1 cellular context compared by ENCODE assay signal in the genomic region with DNA sequence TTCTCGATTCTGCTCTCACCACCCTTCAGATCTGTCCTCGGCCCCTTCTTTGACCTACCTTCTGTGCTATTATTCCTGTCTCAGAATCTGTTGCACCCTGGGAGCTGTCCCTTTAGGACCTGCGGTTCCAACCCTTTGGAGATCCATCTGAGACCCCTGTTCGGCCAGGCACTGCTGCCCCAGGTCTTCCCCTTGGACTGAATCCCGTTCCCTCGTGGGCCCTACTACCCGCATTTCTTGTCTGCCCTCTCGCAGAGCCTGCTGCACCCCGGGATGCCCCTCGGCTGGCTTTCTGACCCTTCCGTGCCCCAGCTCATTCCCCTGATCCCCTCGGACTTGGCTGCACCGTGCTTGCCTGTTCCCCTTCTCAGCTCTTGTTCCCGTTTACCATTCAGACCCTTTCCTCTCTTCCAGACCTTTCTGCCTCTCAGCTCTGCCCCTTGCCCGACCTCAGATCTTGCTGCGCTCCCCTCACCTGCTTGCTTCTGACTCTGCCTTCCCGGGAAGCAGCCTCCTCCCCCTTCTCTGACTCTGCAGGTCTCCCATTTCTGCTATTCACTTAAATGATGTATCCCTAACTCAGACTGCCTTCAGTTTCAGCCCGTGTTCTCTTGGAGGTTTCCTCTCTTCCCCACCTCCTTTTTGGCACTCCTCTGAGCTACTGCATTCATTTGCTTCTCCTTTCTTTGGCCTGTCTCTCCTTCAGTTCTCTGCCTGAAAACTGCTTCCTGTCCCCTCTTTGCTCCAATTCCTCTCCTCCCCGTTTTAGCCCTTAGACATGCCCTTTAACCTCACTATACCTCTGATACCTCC.
TF ChIP-seq lines count a peak whose summit lies in the region.

No MANE protein-coding gene starts in this region.

TF ChIP-seq in SK-N-SH treated with all-trans-retinoic acid at 6 μM for 48 hours, 23 proteins besides CTCF, POLR2A, EP300 and RAD21 (continued from another document):
- TF ChIP-seq BACH2 (CRISPR knock-in tag; IDR thresholded peaks at IDR 0.05; ENCODE audit: borderline replicate concordance) = no peak
- no peak for TF ChIP-seq ZFP3 (CRISPR knock-in tag; IDR thresholded peaks at IDR 0.05)
- no peak for TF ChIP-seq ZFP30 (CRISPR knock-in tag; IDR thresholded peaks at IDR 0.05)
- TF ChIP-seq TOX (CRISPR knock-in tag; IDR thresholded peaks at IDR 0.05; ENCODE audit: borderline replicate concordance) = no peak
- TF ChIP-seq, protein P1, sequence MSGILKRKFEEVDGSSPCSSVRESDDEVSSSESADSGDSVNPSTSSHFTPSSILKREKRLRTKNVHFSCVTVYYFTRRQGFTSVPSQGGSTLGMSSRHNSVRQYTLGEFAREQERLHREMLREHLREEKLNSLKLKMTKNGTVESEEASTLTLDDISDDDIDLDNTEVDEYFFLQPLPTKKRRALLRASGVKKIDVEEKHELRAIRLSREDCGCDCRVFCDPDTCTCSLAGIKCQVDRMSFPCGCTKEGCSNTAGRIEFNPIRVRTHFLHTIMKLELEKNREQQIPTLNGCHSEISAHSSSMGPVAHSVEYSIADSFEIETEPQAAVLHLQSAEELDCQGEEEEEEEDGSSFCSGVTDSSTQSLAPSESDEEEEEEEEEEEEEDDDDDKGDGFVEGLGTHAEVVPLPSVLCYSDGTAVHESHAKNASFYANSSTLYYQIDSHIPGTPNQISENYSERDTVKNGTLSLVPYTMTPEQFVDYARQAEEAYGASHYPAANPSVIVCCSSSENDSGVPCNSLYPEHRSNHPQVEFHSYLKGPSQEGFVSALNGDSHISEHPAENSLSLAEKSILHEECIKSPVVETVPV (CRISPR knock-in tag; IDR thresholded peaks at IDR 0.05) = no peak
- no peak for TF ChIP-seq ARNTL (CRISPR knock-in tag; IDR thresholded peaks at IDR 0.05; ENCODE audit: borderline replicate concordance, low read depth)
- no peak for TF ChIP-seq ZNF565 (CRISPR knock-in tag; conservative IDR thresholded peaks at IDR 0.05; ENCODE audit: low read depth)
- no peak for TF ChIP-seq OSR1 (CRISPR knock-in tag; IDR thresholded peaks at IDR 0.05)
- no peak for TF ChIP-seq PPARA (CRISPR knock-in tag; IDR thresholded peaks at IDR 0.05; ENCODE audit: borderline replicate concordance)
- no peak for TF ChIP-seq PATZ1 (CRISPR knock-in tag; IDR thresholded peaks at IDR 0.05; ENCODE audit: borderline replicate concordance)
- no peak for TF ChIP-seq CSDC2 (CRISPR knock-in tag; IDR thresholded peaks at IDR 0.05)
- TF ChIP-seq RARB (CRISPR knock-in tag; IDR thresholded peaks at IDR 0.05) = no peak
- TF ChIP-seq, protein P2, sequence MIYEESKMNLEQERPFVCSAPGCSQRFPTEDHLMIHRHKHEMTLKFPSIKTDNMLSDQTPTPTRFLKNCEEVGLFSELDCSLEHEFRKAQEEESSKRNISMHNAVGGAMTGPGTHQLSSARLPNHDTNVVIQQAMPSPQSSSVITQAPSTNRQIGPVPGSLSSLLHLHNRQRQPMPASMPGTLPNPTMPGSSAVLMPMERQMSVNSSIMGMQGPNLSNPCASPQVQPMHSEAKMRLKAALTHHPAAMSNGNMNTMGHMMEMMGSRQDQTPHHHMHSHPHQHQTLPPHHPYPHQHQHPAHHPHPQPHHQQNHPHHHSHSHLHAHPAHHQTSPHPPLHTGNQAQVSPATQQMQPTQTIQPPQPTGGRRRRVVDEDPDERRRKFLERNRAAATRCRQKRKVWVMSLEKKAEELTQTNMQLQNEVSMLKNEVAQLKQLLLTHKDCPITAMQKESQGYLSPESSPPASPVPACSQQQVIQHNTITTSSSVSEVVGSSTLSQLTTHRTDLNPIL (CRISPR knock-in tag; IDR thresholded peaks at IDR 0.05; ENCODE audit: low read depth) = no peak
- no peak for TF ChIP-seq POU6F1 (CRISPR knock-in tag; IDR thresholded peaks at IDR 0.05; ENCODE audit: borderline replicate concordance, low read depth)
- no peak for TF ChIP-seq ZNF70 (CRISPR knock-in tag; IDR thresholded peaks at IDR 0.05)
TF ChIP-seq in SK-N-SH treated with all-trans-retinoic acid at 6 μM for 48 hours: peak in this region for 0.
